14 cellular contexts compared by ENCODE assay signal in genomic region chr1:2274231-2274967, GRCh38. TPM values are rescaled to one million over a fixed set of nuclear protein-coding genes. Genes with fewer than 3 reads are reported as not detected.
DNase-seq lines count a peak whose midpoint lies in the region; ATAC-seq, FAIRE-seq and TF ChIP-seq lines count a peak whose summit lies in the region.
"Had no signal": no experiment of that assay in that cellular context is flagged by ENCODE, and none has a peak within 500 bp of the region (broad histone marks: within the 10 kb centered on the region; RNA-seq: fewer than 3 reads in every experiment).

No MANE protein-coding gene starts in this region.

- peaks cover 0 to 15% (median 11%) of the 10 kb centered on the region in 11 experiments; a peak in 13 of 22 replicates for H3K9me3 ChIP-seq in BLaER1 treated with 17β-estradiol and CSF1 and Interleukin-3, amounts not matched to agents 10 nM and 100 nM (replicated peaks in 1 of 11)
- H3K9me3 ChIP-seq in kidney (ENCODE audit: control insufficient read depth in 1 of 2, low read length in 2 of 2) (no peaks in the 10 kb centered on the region), gastrocnemius medialis (no peaks in the 10 kb centered on the region)
- H3K9me3 ChIP-seq: adrenal gland had no signal

- intact Hi-C loops in kidney (cut with DNase I): no loop called here
- intact Hi-C loops in gastrocnemius medialis (cut with DNase I; ENCODE audit: low total_unique reads): no loop called here
- intact Hi-C loops in left colon (cut with DNase I, micrococcal nuclease): no loop called here
- intact Hi-C loops in activated CD4-positive, alpha-beta T cell treated with anti-CD3 and anti-CD28 coated beads, Interleukin-2, amount 10 ng/mL, durations not matched to agents 24 days and 14 days (cut with micrococcal nuclease): no loop called here

- no peak for ATAC-seq in activated T-helper 17 cell treated with anti-CD3 and anti-CD28 coated beads, Interleukin-2, amount 50 U/mL, for 72 hours (replicated peaks)
- ATAC-seq in gastrocnemius medialis (no peak), left colon (no peak)

- DNase-seq in kidney (peak; percentile 72), gastrocnemius medialis (no peak), left colon (no peak), NCI-H2227 (lab: John Stamatoyannopoulos, UW; ENCODE audit: unreplicated experiment) (no peak), dermis blood vessel endothelial cell (no peak)
- no peak for DNase-seq in activated CD4-positive, alpha-beta T cell treated with anti-CD3 and anti-CD28 coated beads, Interleukin-2, amount 10 ng/mL, durations not matched to agents 24 days and 14 days
- DNase-seq: adrenal gland, C1 segment of cervical spinal cord, GF-D8, hypothalamus, NCI-H2081, OCI-M1 had no signal

- no peak for TF ChIP-seq POLR2A in gastrocnemius medialis (IDR thresholded peaks at IDR 0.05)

- H3K27me3 ChIP-seq in BLaER1 treated with 17β-estradiol and CSF1 and Interleukin-3, amounts not matched to agents 10 nM and 100 nM: no peaks in the 10 kb centered on the region
- H3K27me3 ChIP-seq in gastrocnemius medialis: no peaks in the 10 kb centered on the region
- H3K27me3 ChIP-seq: adrenal gland had no signal

- no peak for TF ChIP-seq CTCF in kidney (IDR thresholded peaks at IDR 0.05; ENCODE audit: borderline replicate concordance, extremely low read depth, insufficient read depth)
- TF ChIP-seq CTCF in gastrocnemius medialis (IDR thresholded peaks at IDR 0.05 in 4 of 5, conservative IDR thresholded peaks at IDR 0.05 in 1 of 5): no peak

- H3K36me3 Mint-ChIP-seq in activated T-helper 17 cell treated with anti-CD3 and anti-CD28 coated beads, Interleukin-2, amount 50 U/mL, for 72 hours (ENCODE audit: low read depth): no peaks in the 10 kb centered on the region
- peaks cover 12% of the 10 kb centered on the region for H3K36me3 Mint-ChIP-seq in activated CD4-positive, alpha-beta T cell treated with anti-CD3 and anti-CD28 coated beads, Interleukin-2, amount 10 ng/mL, durations not matched to agents 24 days and 14 days (ENCODE audit: low read depth)

- H3K4me3 ChIP-seq in BLaER1 treated with 17β-estradiol and CSF1 and Interleukin-3, amounts not matched to agents 10 nM and 100 nM: peak overlapping the region; percentile 12 to 56 (median 39); a peak in 14 of 20 replicates
- H3K4me3 ChIP-seq in kidney (ENCODE audit: low read length in 2 of 2) (no peak overlapping the region), gastrocnemius medialis (no peak overlapping the region)
- H3K4me3 ChIP-seq: adrenal gland had no signal

- peak overlapping the region; percentile 18 to 71 (median 65); a peak in 20 of 22 replicates for H3K27ac ChIP-seq in BLaER1 treated with 17β-estradiol and CSF1 and Interleukin-3, amounts not matched to agents 10 nM and 100 nM
- H3K27ac ChIP-seq in kidney (ENCODE audit: low read depth in 2 of 2, low read length in 2 of 2) (peak overlapping the region; percentile 22 to 36), gastrocnemius medialis (peak overlapping the region; percentile 44 to 60 (median 54))

- H3K4me1 ChIP-seq in BLaER1 treated with 17β-estradiol and CSF1 and Interleukin-3, amounts not matched to agents 10 nM and 100 nM: peaks cover 83 to 100% (median 97%) of the 10 kb centered on the region in 10 experiments
- H3K4me1 ChIP-seq in kidney (ENCODE audit: control insufficient read depth in 1 of 2, insufficient read depth in 1 of 2, low read depth in 1 of 2, low read length in 2 of 2): peaks cover 71 to 80% of the 10 kb centered on the region in 2 donors
- H3K4me1 ChIP-seq in gastrocnemius medialis: peaks cover 87 to 90% of the 10 kb centered on the region in 2 donors

- FAIRE-seq in kidney (lab: Jason Lieb, UNC): no peak

- peaks cover 98 to 100% (median 100%) of the 10 kb centered on the region in 11 experiments for H4K20me1 ChIP-seq in BLaER1 treated with 17β-estradiol and CSF1 and Interleukin-3, amounts not matched to agents 10 nM and 100 nM

- in situ Hi-C loops in gastrocnemius medialis (cut with MboI; ENCODE audit: low sequenced_read_pairs in 4 of 4): no loop called here

- H3K4me3 Mint-ChIP-seq in activated T-helper 17 cell treated with anti-CD3 and anti-CD28 coated beads, Interleukin-2, amount 50 U/mL, for 72 hours: peak overlapping the region; percentile 48
- H3K4me3 Mint-ChIP-seq in activated CD4-positive, alpha-beta T cell treated with anti-CD3 and anti-CD28 coated beads, Interleukin-2, amount 10 ng/mL, durations not matched to agents 24 days and 14 days: no peak overlapping the region

- peaks cover 20% of the 10 kb centered on the region for H3K4me1 Mint-ChIP-seq in activated T-helper 17 cell treated with anti-CD3 and anti-CD28 coated beads, Interleukin-2, amount 50 U/mL, for 72 hours
- H3K4me1 Mint-ChIP-seq in activated CD4-positive, alpha-beta T cell treated with anti-CD3 and anti-CD28 coated beads, Interleukin-2, amount 10 ng/mL, durations not matched to agents 24 days and 14 days: peaks cover 8% of the 10 kb centered on the region

- peak overlapping the region; percentile 86 to 98 (median 96) for H3K4me2 ChIP-seq in BLaER1 treated with 17β-estradiol and CSF1 and Interleukin-3, amounts not matched to agents 10 nM and 100 nM

- peaks cover 7 to 37% (median 13%) of the 10 kb centered on the region in 11 experiments; a peak in 21 of 22 replicates for H3K36me3 ChIP-seq in BLaER1 treated with 17β-estradiol and CSF1 and Interleukin-3, amounts not matched to agents 10 nM and 100 nM
- H3K36me3 ChIP-seq in kidney (ENCODE audit: control insufficient read depth in 1 of 2, insufficient read depth in 2 of 2, low read length in 2 of 2) (peaks cover 3 to 4% of the 10 kb centered on the region in 2 donors), gastrocnemius medialis (no peaks in the 10 kb centered on the region)

- H3K9me3 Mint-ChIP-seq in activated T-helper 17 cell treated with anti-CD3 and anti-CD28 coated beads, Interleukin-2, amount 50 U/mL, for 72 hours: no peaks in the 10 kb centered on the region
- H3K9me3 Mint-ChIP-seq in activated CD4-positive, alpha-beta T cell treated with anti-CD3 and anti-CD28 coated beads, Interleukin-2, amount 10 ng/mL, durations not matched to agents 24 days and 14 days: no peaks in the 10 kb centered on the region

- no peaks in the 10 kb centered on the region for H3K27me3 Mint-ChIP-seq in activated T-helper 17 cell treated with anti-CD3 and anti-CD28 coated beads, Interleukin-2, amount 50 U/mL, for 72 hours
- no peaks in the 10 kb centered on the region for H3K27me3 Mint-ChIP-seq in activated CD4-positive, alpha-beta T cell treated with anti-CD3 and anti-CD28 coated beads, Interleukin-2, amount 10 ng/mL, durations not matched to agents 24 days and 14 days

- peak overlapping the region; percentile 78 for H3K27ac Mint-ChIP-seq in activated T-helper 17 cell treated with anti-CD3 and anti-CD28 coated beads, Interleukin-2, amount 50 U/mL, for 72 hours
- H3K27ac Mint-ChIP-seq in activated CD4-positive, alpha-beta T cell treated with anti-CD3 and anti-CD28 coated beads, Interleukin-2, amount 10 ng/mL, durations not matched to agents 24 days and 14 days: no peak overlapping the region

- H3K9ac ChIP-seq in BLaER1 treated with 17β-estradiol and CSF1 and Interleukin-3, amounts not matched to agents 10 nM and 100 nM: peak overlapping the region; percentile 44 to 77 (median 69); a peak in 20 of 22 replicates
- H3K9ac ChIP-seq in kidney (ENCODE audit: low read length in 2 of 2): no peak overlapping the region

RNA-seq across cellular contexts. Expression of gene SKI, which starts 46.3 kb away (rescaled TPM):
- total RNA-seq in activated T-helper 17 cell treated with anti-CD3 and anti-CD28 coated beads, Interleukin-2, amount 50 U/mL, for 72 hours: 10 to 100 TPM; 39.5 to 52.1 TPM
- total RNA-seq in kidney (78.6 TPM), gastrocnemius medialis (10 to 100 TPM in 3 of 4 donors, 1 to 10 TPM in 1; 7.8 to 32.2 (median 22.4) TPM), left colon (10 to 100 TPM; 30.2 to 35.5 TPM), dermis blood vessel endothelial cell (26.7 and 44.4 TPM in 2 replicates)
- 9.2 TPM for polyA plus RNA-seq in kidney (ENCODE audit: insufficient read depth, low read depth, low replicate concordance)
- total RNA-seq in activated CD4-positive, alpha-beta T cell treated with anti-CD3 and anti-CD28 coated beads, Interleukin-2, amount 10 ng/mL, durations not matched to agents 24 days and 14 days: 40.7 and 41.1 TPM in 2 replicates

Comparison
In these comparisons a context has a peak if more than half of its experiments do, and no peak if none do; other contexts are left out.
1. H3K4me3 ChIP-seq: peak in BLaER1 treated with 17β-estradiol and CSF1 and Interleukin-3, amounts not matched to agents 10 nM and 100 nM (10 of 10); none in kidney (0 of 2) and gastrocnemius medialis (0 of 4).
2. H3K9ac ChIP-seq: peak in BLaER1 treated with 17β-estradiol and CSF1 and Interleukin-3, amounts not matched to agents 10 nM and 100 nM (11 of 11); none in kidney (0 of 2).
3. Peak in every context shown above with its lines, with median percentiles within 50 percentile points of each other: H3K27ac ChIP-seq.